Comparison of ENCODE assay signal across 16 cellular contexts in genomic region chrX:109943740-109944092, GRCh38. TPM values are rescaled to one million over a fixed set of nuclear protein-coding genes. Genes with fewer than 3 reads are reported as not detected.
DNase-seq lines count a peak whose midpoint lies in the region; ATAC-seq and TF ChIP-seq lines count a peak whose summit lies in the region.
"Had no signal": no experiment of that assay in that cellular context is flagged by ENCODE, and none has a peak within 500 bp of the region (broad histone marks: within the 10 kb centered on the region; RNA-seq: fewer than 3 reads in every experiment).

No MANE protein-coding gene starts in this region.

- 69 to 80% methylated on average over 1 of the region's 1 CpG for WGBS in heart right ventricle, 2 donors

- H3K4me1 ChIP-seq in heart right ventricle: no peaks in the 10 kb centered on the region
- H3K4me1 ChIP-seq: A549, Caco-2 had no signal

- H3K27me3 ChIP-seq in heart right ventricle: peaks cover 0 to 36% (median 0%) of the 10 kb centered on the region in 7 donors

- intact Hi-C loops in heart right ventricle (cut with DNase I): no loop called here

- H3K9me3 ChIP-seq in heart right ventricle: no peaks in the 10 kb centered on the region
- H3K9me3 ChIP-seq: A549, Caco-2 had no signal

- no peak for ATAC-seq in heart right ventricle
- ATAC-seq: A549, GM23338 had no signal

- no peak overlapping the region for H3K4me3 ChIP-seq in astrocyte of the spinal cord (ENCODE audit: low read depth, low read length)
- no peak overlapping the region for H3K4me3 ChIP-seq in heart right ventricle
- H3K4me3 ChIP-seq: A549, GM23338 had no signal

- TF ChIP-seq CTCF in astrocyte of the spinal cord (IDR thresholded peaks at IDR 0.05; ENCODE audit: low read depth, low read length): no peak
- TF ChIP-seq CTCF in heart right ventricle (IDR thresholded peaks at IDR 0.05): no peak

- H3K27ac ChIP-seq in heart right ventricle: no peak overlapping the region
- H3K27ac ChIP-seq: 22Rv1, A549, C4-2B, HL-60 had no signal

- in situ Hi-C loops in astrocyte of the spinal cord (cut with HindIII; ENCODE audit: low sequenced_read_pairs): no loop called here

- H3K36me3 ChIP-seq in heart right ventricle: no peaks in the 10 kb centered on the region

- DNase-seq in NCI-H345 (lab: John Stamatoyannopoulos, UW) (peak; percentile 53), NCI-H345 treated with DMSO at 0.1 percent for 48 hours (lab: John Stamatoyannopoulos, UW; ENCODE audit: unreplicated experiment) (no peak), NCI-H69 (lab: John Stamatoyannopoulos, UW) (peak; percentile 29), astrocyte of the spinal cord (ENCODE audit: low read depth, low spot score) (peak; percentile 8), putamen (ENCODE audit: low spot score) (no peak), heart right ventricle (no peak)
- DNase-seq in activated CD4-positive, alpha-beta T cell treated with anti-CD3 and anti-CD28 coated beads, Interleukin-2, amount 50 U/mL, for 48 hours: no peak
- DNase-seq: AML-193; Caco-2; CD4-positive, alpha-beta T cell; HCEC 1CT had no signal

RNA-seq across cellular contexts. Expression of gene TMEM164, which starts 59.2 kb away (rescaled TPM):
- 10 to 100 TPM; 43.0 to 60.6 (median 49.1) TPM for total RNA-seq in heart right ventricle
- polyA plus RNA-seq in heart right ventricle: 10 to 100 TPM in 1 of 2 donors, 1 to 10 TPM in 1; 9.7 to 43.1 TPM

Comparison
In these comparisons a context has a peak if more than half of its experiments do, and no peak if none do; other contexts are left out.
1. DNase-seq: peak in NCI-H345 (single experiment), NCI-H69 (single experiment) and astrocyte of the spinal cord (single experiment); none in NCI-H345 treated with DMSO at 0.1 percent for 48 hours (single experiment), putamen (single experiment), activated CD4-positive, alpha-beta T cell treated with anti-CD3 and anti-CD28 coated beads, Interleukin-2, amount 50 U/mL, for 48 hours (0 of 2) and heart right ventricle (0 of 2).